In genomic region chr10:22666287-22667092, GRCh38 we compare ENCODE assay signal across 8 cellular contexts. TPM values are rescaled to one million over a fixed set of nuclear protein-coding genes. Genes with fewer than 3 reads are reported as not detected.
A peak's percentile ranks its signal among the peaks of the same experiment; 100 is the strongest.
DNase-seq lines count a peak whose midpoint lies in the region; ATAC-seq and TF ChIP-seq lines count a peak whose summit lies in the region.

No MANE protein-coding gene starts in this region.

- peak overlapping the region; percentile 49 for H3K27ac ChIP-seq in CD4-positive, alpha-beta memory T cell (ENCODE audit: low read depth, low read length)
- peak overlapping the region; percentile 59 for H3K27ac ChIP-seq in naive thymus-derived CD4-positive, alpha-beta T cell (ENCODE audit: low read depth, low read length)
- H3K27ac ChIP-seq in colonic mucosa: no peak overlapping the region

- H3K9ac ChIP-seq in colonic mucosa (ENCODE audit: low read depth in 2 of 2, low read length in 2 of 2): no peak overlapping the region

- peak; percentile 87 for ATAC-seq in GM19395 (IDR thresholded peaks at IDR 0.05; ENCODE audit: unreplicated experiment)
- ATAC-seq in HG03378 (IDR thresholded peaks at IDR 0.05; ENCODE audit: unreplicated experiment): peak; percentile 79
- peak; percentile 96 for ATAC-seq in naive thymus-derived CD4-positive, alpha-beta T cell

- no peaks in the 10 kb centered on the region for H3K9me3 Mint-ChIP-seq in CD4-positive, alpha-beta memory T cell
- peaks cover 2% of the 10 kb centered on the region for H3K9me3 Mint-ChIP-seq in activated CD4-positive, alpha-beta memory T cell treated with anti-CD3 and anti-CD28 coated beads for 36 hours
- H3K9me3 Mint-ChIP-seq in naive thymus-derived CD4-positive, alpha-beta T cell: peaks cover 0 to 2% (median 0%) of the 10 kb centered on the region in 11 donors

- peaks cover 98% of the 10 kb centered on the region for H3K4me1 ChIP-seq in CD4-positive, alpha-beta memory T cell (ENCODE audit: insufficient read depth, low read length)
- peaks cover 68 to 75% of the 10 kb centered on the region in 2 donors for H3K4me1 ChIP-seq in naive thymus-derived CD4-positive, alpha-beta T cell (ENCODE audit: control insufficient read depth in 2 of 2, insufficient read depth in 2 of 2, low read length in 2 of 2)
- no peaks in the 10 kb centered on the region for H3K4me1 ChIP-seq in colonic mucosa

- peaks cover 53 to 92% (median 72%) of the 10 kb centered on the region in 4 donors for H3K4me1 Mint-ChIP-seq in CD4-positive, alpha-beta memory T cell
- H3K4me1 Mint-ChIP-seq in activated CD4-positive, alpha-beta memory T cell treated with anti-CD3 and anti-CD28 coated beads for 36 hours (ENCODE audit: low read depth): peaks cover 75% of the 10 kb centered on the region
- peaks cover 34 to 96% (median 89%) of the 10 kb centered on the region in 7 donors for H3K4me1 Mint-ChIP-seq in naive thymus-derived CD4-positive, alpha-beta T cell

- no peaks in the 10 kb centered on the region for H3K27me3 Mint-ChIP-seq in CD4-positive, alpha-beta memory T cell
- no peaks in the 10 kb centered on the region for H3K27me3 Mint-ChIP-seq in activated CD4-positive, alpha-beta memory T cell treated with anti-CD3 and anti-CD28 coated beads for 36 hours
- H3K27me3 Mint-ChIP-seq in naive thymus-derived CD4-positive, alpha-beta T cell: no peaks in the 10 kb centered on the region

- no peaks in the 10 kb centered on the region for H3K27me3 ChIP-seq in CD4-positive, alpha-beta memory T cell (ENCODE audit: insufficient read depth, low read length)
- H3K27me3 ChIP-seq in naive thymus-derived CD4-positive, alpha-beta T cell (ENCODE audit: control insufficient read depth in 2 of 2, insufficient read depth in 2 of 2, low read length in 2 of 2): no peaks in the 10 kb centered on the region
- no peaks in the 10 kb centered on the region for H3K27me3 ChIP-seq in colonic mucosa

- CTCF ChIA-PET in CD4-positive, alpha-beta memory T cell (lab: Charles Lee; ENCODE audit: partially characterized antibody): interaction anchor here (0.8 to 5.6 kb wide), 7 partner anchors 10 to 55 kb away, joined by 3 to 37 read pairs (median 13); no protein-coding TSS in a partner anchor
- CTCF ChIA-PET in activated CD4-positive, alpha-beta memory T cell treated with anti-CD3 and anti-CD28 coated beads for 36 hours (lab: Charles Lee): interaction anchor here (0.9 to 1.3 kb wide), 4 partner anchors 11 to 40 kb away, joined by 3 to 5 read pairs (median 3); no protein-coding TSS in a partner anchor
- CTCF ChIA-PET in naive thymus-derived CD4-positive, alpha-beta T cell (lab: Charles Lee): interaction anchor here (0.6 to 1.8 kb wide), 7 partner anchors 11 to 92 kb away, joined by 3 to 17 read pairs (median 4); no protein-coding TSS in a partner anchor

- no peaks in the 10 kb centered on the region for H3K36me3 ChIP-seq in CD4-positive, alpha-beta memory T cell (ENCODE audit: insufficient read depth, low read length)
- H3K36me3 ChIP-seq in naive thymus-derived CD4-positive, alpha-beta T cell (ENCODE audit: control insufficient read depth in 2 of 3, insufficient read depth in 3 of 3, low read length in 3 of 3): no peaks in the 10 kb centered on the region
- H3K36me3 ChIP-seq in colonic mucosa: no peaks in the 10 kb centered on the region

- peak; percentile 79 to 88 (median 84) for DNase-seq in CD4-positive, alpha-beta memory T cell
- peak; percentile 71 for DNase-seq in activated CD4-positive, alpha-beta memory T cell treated with anti-CD3 and anti-CD28 coated beads for 36 hours
- DNase-seq in naive thymus-derived CD4-positive, alpha-beta T cell: peak in 8 of 9 donors; percentile 49 to 91 (median 86)
- DNase-seq in colonic mucosa: no peak
- no peak for DNase-seq in RPMI8226
- DNase-seq in RKO (ENCODE audit: low spot score): no peak

- peak overlapping the region; percentile 8 to 41 for H3K4me3 ChIP-seq in CD4-positive, alpha-beta memory T cell (ENCODE audit: low read length in 2 of 2)
- H3K4me3 ChIP-seq in naive thymus-derived CD4-positive, alpha-beta T cell (ENCODE audit: low read length): peak overlapping the region; percentile 57
- no peak overlapping the region for H3K4me3 ChIP-seq in colonic mucosa

- H3K27ac Mint-ChIP-seq in CD4-positive, alpha-beta memory T cell: peak overlapping the region; percentile 50 to 97 (median 90)
- H3K27ac Mint-ChIP-seq in activated CD4-positive, alpha-beta memory T cell treated with anti-CD3 and anti-CD28 coated beads for 36 hours: peak overlapping the region; percentile 84
- H3K27ac Mint-ChIP-seq in naive thymus-derived CD4-positive, alpha-beta T cell: peak overlapping the region; percentile 74 to 97 (median 92)

- peak overlapping the region; percentile 72 to 94 (median 88) for H3K4me3 Mint-ChIP-seq in CD4-positive, alpha-beta memory T cell
- peak overlapping the region; percentile 72 for H3K4me3 Mint-ChIP-seq in activated CD4-positive, alpha-beta memory T cell treated with anti-CD3 and anti-CD28 coated beads for 36 hours
- H3K4me3 Mint-ChIP-seq in naive thymus-derived CD4-positive, alpha-beta T cell: peak overlapping the region; percentile 78 to 97 (median 84)

- peaks cover 0 to 8% of the 10 kb centered on the region in 2 donors for H3K36me3 Mint-ChIP-seq in CD4-positive, alpha-beta memory T cell
- no peaks in the 10 kb centered on the region for H3K36me3 Mint-ChIP-seq in activated CD4-positive, alpha-beta memory T cell treated with anti-CD3 and anti-CD28 coated beads for 36 hours
- H3K36me3 Mint-ChIP-seq in naive thymus-derived CD4-positive, alpha-beta T cell: peaks cover 0 to 14% (median 0%) of the 10 kb centered on the region in 5 donors

- POLR2A ChIA-PET in CD4-positive, alpha-beta memory T cell (lab: Charles Lee; ENCODE audit: partially characterized antibody): interaction anchor here (0.7 to 34.5 kb wide), 14 partner anchors 13 to 230 kb away, joined by 3 to 895 read pairs (median 6); partner anchors contain the start of gene PIP4K2A
- POLR2A ChIA-PET in activated CD4-positive, alpha-beta memory T cell treated with anti-CD3 and anti-CD28 coated beads for 36 hours (lab: Charles Lee): interaction anchor here (0.7 to 1.0 kb wide), 5 partner anchors 9 to 47 kb away, joined by 3 to 6 read pairs (median 3); no protein-coding TSS in a partner anchor
- POLR2A ChIA-PET in naive thymus-derived CD4-positive, alpha-beta T cell (lab: Charles Lee): interaction anchor here (0.5 to 9.0 kb wide), 16 partner anchors 10 to 437 kb away, joined by 3 to 145 read pairs (median 4); no protein-coding TSS in a partner anchor

- TF ChIP-seq CTCF in colonic mucosa (IDR thresholded peaks at IDR 0.05): no peak

- H3K9me3 ChIP-seq in CD4-positive, alpha-beta memory T cell (ENCODE audit: control insufficient read depth in 1 of 2, low read length in 2 of 2): no peaks in the 10 kb centered on the region
- H3K9me3 ChIP-seq in naive thymus-derived CD4-positive, alpha-beta T cell (ENCODE audit: control insufficient read depth in 2 of 3, low read length in 3 of 3): no peaks in the 10 kb centered on the region
- H3K9me3 ChIP-seq in colonic mucosa: no peaks in the 10 kb centered on the region

- intact Hi-C loops in CD4-positive, alpha-beta memory T cell (cut with micrococcal nuclease): loop anchor here (1.0 to 10.0 kb wide), 8 partner anchors 11 to 1142 kb away; partner anchors contain the start of genes BMI1, PIP4K2A and SKIDA1
- intact Hi-C loops in activated CD4-positive, alpha-beta memory T cell treated with anti-CD3 and anti-CD28 coated beads for 36 hours (cut with micrococcal nuclease): loop anchor here (1.0 to 5.0 kb wide), 4 partner anchors 11 to 94 kb away; no protein-coding TSS in a partner anchor
- intact Hi-C loops in naive thymus-derived CD4-positive, alpha-beta T cell (cut with micrococcal nuclease): loop anchor here (1.0 to 10.0 kb wide), 9 partner anchors 9 to 412 kb away; partner anchors contain the start of gene PIP4K2A (in 2 of the 2)
- intact Hi-C loops in colonic mucosa (cut with DNase I): no loop called here

RNA-seq across cellular contexts. Expression of gene PIP4K2A, which starts 47.9 kb away (rescaled TPM):
- 100 to 1,000 TPM; 171 to 179 TPM for total RNA-seq in CD4-positive, alpha-beta memory T cell
- polyA plus RNA-seq in CD4-positive, alpha-beta memory T cell: 10 to 100 TPM; 33.4 to 87.0 TPM
- 100 to 1,000 TPM; 107 to 108 TPM for total RNA-seq in activated CD4-positive, alpha-beta memory T cell treated with anti-CD3 and anti-CD28 coated beads for 36 hours
- 100 to 1,000 TPM; 110 to 152 (median 140) TPM for total RNA-seq in naive thymus-derived CD4-positive, alpha-beta T cell
- 10 to 100 TPM; 40.9 to 43.5 TPM for polyA plus RNA-seq in naive thymus-derived CD4-positive, alpha-beta T cell
- total RNA-seq in colonic mucosa: 10 to 100 TPM; 12.1 to 14.9 TPM

Comparison
In these comparisons a context has a peak if more than half of its experiments do, and no peak if none do; other contexts are left out.
1. DNase-seq: peak in CD4-positive, alpha-beta memory T cell (5 of 5), activated CD4-positive, alpha-beta memory T cell treated with anti-CD3 and anti-CD28 coated beads for 36 hours (single experiment) and naive thymus-derived CD4-positive, alpha-beta T cell (8 of 9); none in colonic mucosa (single experiment), RPMI8226 (single experiment) and RKO (single experiment).
2. RNA of gene PIP4K2A, which starts 47.9 kb away (total RNA-seq): 171 to 179 TPM in CD4-positive, alpha-beta memory T cell, 110 to 152 TPM in naive thymus-derived CD4-positive, alpha-beta T cell and 107 to 108 TPM in activated CD4-positive, alpha-beta memory T cell treated with anti-CD3 and anti-CD28 coated beads for 36 hours; 12.1 to 14.9 TPM in colonic mucosa; every median in the first group is over 4 times any median in the second.
3. Peak in every context shown above with its lines, with median percentiles within 50 percentile points of each other: H3K27ac Mint-ChIP-seq, H3K4me3 Mint-ChIP-seq and ATAC-seq.